ENCODE assay signal across 16 cellular contexts in genomic region chr14:62428429-62429203, GRCh38.
DNase-seq lines count a peak whose midpoint lies in the region; TF ChIP-seq lines count a peak whose summit lies in the region.
"Had no signal": no experiment of that assay in that cellular context is flagged by ENCODE, and none has a peak within 500 bp of the region (broad histone marks: within the 10 kb centered on the region; RNA-seq: fewer than 3 reads in every experiment).

No MANE protein-coding gene starts in this region.

- H3K9me3 ChIP-seq in adipocyte (ENCODE audit: control insufficient read depth, low read length) (peaks cover 48% of the 10 kb centered on the region), fibroblast of lung (ENCODE audit: control insufficient read depth, insufficient read depth, low read depth, low read length) (no peaks in the 10 kb centered on the region), transverse colon (peaks cover 0 to 10% of the 10 kb centered on the region in 2 donors)

- no peak for TF ChIP-seq EP300 in transverse colon (IDR thresholded peaks at IDR 0.05; ENCODE audit: low read depth)

- 85 to 100% methylated on average over 2 to 5 of the region's 5 CpGs for WGBS in transverse colon (ENCODE audit: low coverage in 1 of 2), 2 donors

- no peaks in the 10 kb centered on the region for H3K27me3 ChIP-seq in adipocyte (replicated peaks; ENCODE audit: control insufficient read depth, insufficient read depth, low read length)
- no peaks in the 10 kb centered on the region for H3K27me3 ChIP-seq in fibroblast of lung (ENCODE audit: control insufficient read depth, insufficient read depth, low read length)
- H3K27me3 ChIP-seq in transverse colon = no peaks in the 10 kb centered on the region
- H3K27me3 ChIP-seq: body of pancreas had no signal

- H3K4me1 ChIP-seq in adipocyte (ENCODE audit: control insufficient read depth, insufficient read depth, low read length) = no peaks in the 10 kb centered on the region
- H3K4me1 ChIP-seq in fibroblast of lung (ENCODE audit: control insufficient read depth, extremely low read depth, insufficient read depth, low read length) = no peaks in the 10 kb centered on the region
- H3K4me1 ChIP-seq in transverse colon = no peaks in the 10 kb centered on the region
- H3K4me1 ChIP-seq: body of pancreas had no signal

- DNase-seq in HS-5 (ENCODE audit: low read depth) (peak; percentile 23), adipocyte (ENCODE audit: low read depth) (peak; percentile 27), fibroblast of lung (ENCODE audit: low read depth in 2 of 2) (peak; percentile 50 to 83), skeletal muscle cell (ENCODE audit: low read depth) (peak; percentile 32), amygdala (lab: John Stamatoyannopoulos, UW) (no peak), transverse colon (no peak)
- no peak for DNase-seq in stimulated activated CD4-positive, alpha-beta T cell treated with anti-CD3 and anti-CD28 coated beads, Interleukin-2, amount 100 ng/mL, for 48 hours
- DNase-seq: activated B cell treated with CpG ODN at 0.5 μM for 24 hours; activated CD8-positive, alpha-beta memory T cell treated with anti-CD3 and anti-CD28 coated beads, Interleukin-2, amount 10 ng/mL, durations not matched to agents 7 days and 5 days; activated effector memory CD4-positive, alpha-beta T cell treated with Interleukin-2 at 50 U/mL for 16 hours; body of pancreas; effector CD4-positive, alpha-beta T cell; NCI-H187; NCI-H69; stimulated activated CD4-positive, alpha-beta T cell treated with anti-CD3 and anti-CD28 coated beads, Interleukin-1b, Interleukin-23, amount 100 ng/mL, for 48 hours had no signal

- no peaks in the 10 kb centered on the region for H4K20me1 ChIP-seq in fibroblast of lung (ENCODE audit: control insufficient read depth, extremely low read depth, insufficient read depth, low read length)

- H3K36me3 ChIP-seq in adipocyte (ENCODE audit: control insufficient read depth, insufficient read depth, low read length, severe bottlenecking) (no peaks in the 10 kb centered on the region), fibroblast of lung (ENCODE audit: control insufficient read depth, insufficient read depth, low read length) (no peaks in the 10 kb centered on the region), transverse colon (no peaks in the 10 kb centered on the region)

- H3K27ac ChIP-seq in fibroblast of lung (ENCODE audit: insufficient read depth, low read length) = no peak overlapping the region
- H3K27ac ChIP-seq in transverse colon = no peak overlapping the region
- H3K27ac ChIP-seq: body of pancreas, C4-2B had no signal

- no peak for TF ChIP-seq CTCF in fibroblast of lung (conservative IDR thresholded peaks at IDR 0.05 in 1 of 2, IDR thresholded peaks at IDR 0.05 in 1 of 2; ENCODE audit: low read depth in 1 of 2, low read length in 2 of 2)
- no peak for TF ChIP-seq CTCF in transverse colon (IDR thresholded peaks at IDR 0.05)

- intact Hi-C loops in transverse colon (cut with DNase I; ENCODE audit: low total_unique reads) = no loop called here

- no peaks in the 10 kb centered on the region for H3K79me2 ChIP-seq in fibroblast of lung (ENCODE audit: control insufficient read depth, insufficient read depth, low read length)

- no peak overlapping the region for H3K9ac ChIP-seq in adipocyte (ENCODE audit: low read length)
- no peak overlapping the region for H3K9ac ChIP-seq in fibroblast of lung (ENCODE audit: insufficient read depth, low read length)

- H3K4me3 ChIP-seq in adipocyte (ENCODE audit: low read length) (no peak overlapping the region), fibroblast of lung (replicated peaks in 1 of 4; ENCODE audit: control extremely low read depth in 1 of 4, insufficient read depth in 1 of 4, low read depth in 3 of 4, low read length in 4 of 4) (no peak overlapping the region), skeletal muscle cell (ENCODE audit: low read depth, low read length) (no peak overlapping the region), transverse colon (no peak overlapping the region)
- H3K4me3 ChIP-seq: body of pancreas had no signal

- H3K4me2 ChIP-seq in fibroblast of lung (ENCODE audit: extremely low read depth, insufficient read depth, low read length) = no peak overlapping the region

- no peak for TF ChIP-seq POLR2A in transverse colon (IDR thresholded peaks at IDR 0.05)

- in situ Hi-C loops in transverse colon (cut with MboI; ENCODE audit: low pct_ligation_motif_present in 1 of 4, low pct_unique_long_range_greater_than_20kb in 1 of 4, low sequenced_read_pairs in 3 of 4) = no loop called here

- no peak overlapping the region for H2AFZ ChIP-seq in fibroblast of lung (ENCODE audit: low read length)

Comparison
In these comparisons a context has a peak if more than half of its experiments do, and no peak if none do; other contexts are left out.
1. DNase-seq: peak in HS-5 (single experiment), adipocyte (single experiment), fibroblast of lung (2 of 2) and skeletal muscle cell (single experiment); none in amygdala (0 of 56), transverse colon (single experiment) and stimulated activated CD4-positive, alpha-beta T cell treated with anti-CD3 and anti-CD28 coated beads, Interleukin-2, amount 100 ng/mL, for 48 hours (0 of 2).